8 cellular contexts compared by ENCODE assay signal in the genomic region with DNA sequence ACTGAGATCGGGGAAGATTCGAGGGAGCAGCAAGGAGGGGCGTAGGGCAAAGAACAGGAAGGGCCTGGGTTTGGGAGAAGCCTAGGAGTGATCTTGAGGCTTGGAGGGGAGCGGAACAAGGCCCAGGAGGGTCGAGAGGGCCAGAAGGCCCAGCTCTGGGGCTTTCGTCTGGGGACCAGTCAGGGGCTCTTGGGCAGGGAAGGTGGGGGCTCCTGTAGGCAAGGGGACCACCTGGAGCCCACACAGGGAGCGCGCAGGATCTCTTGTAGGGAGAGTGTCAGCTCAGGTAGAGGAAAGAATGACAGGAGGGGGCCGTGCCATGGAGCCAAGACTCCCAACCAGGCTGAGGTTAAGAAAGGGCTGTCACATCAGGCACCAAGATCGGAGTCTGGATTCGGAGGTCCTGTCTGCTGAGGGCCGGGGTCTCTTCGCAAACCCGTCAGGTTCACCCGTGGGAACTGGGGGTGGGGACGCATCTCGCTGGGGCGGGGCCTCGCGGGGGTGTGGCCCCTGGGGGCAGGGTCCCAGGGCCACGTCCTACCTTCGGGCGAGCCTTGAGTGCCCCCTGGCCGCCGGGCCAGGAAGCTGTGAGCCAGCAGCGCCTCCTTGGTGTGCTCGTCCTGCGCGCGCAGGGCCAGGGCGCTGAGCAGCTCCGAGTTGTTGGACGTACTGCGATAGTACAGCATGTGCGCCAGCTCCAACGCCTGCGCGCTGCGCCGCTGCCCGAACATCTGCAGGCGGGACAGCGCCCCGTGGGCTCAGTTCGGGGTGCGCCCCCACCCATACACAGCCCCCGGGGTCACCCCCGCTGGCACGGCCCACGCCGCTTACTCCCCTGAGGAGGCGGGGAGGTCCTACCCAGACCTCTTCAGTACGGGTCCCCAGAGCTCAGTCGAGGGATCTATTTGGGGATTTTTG. TPM values are rescaled to one million over a fixed set of nuclear protein-coding genes. Genes with fewer than 3 reads are reported as not detected.
DNase-seq lines count a peak whose midpoint lies in the region; ATAC-seq and TF ChIP-seq lines count a peak whose summit lies in the region.

No MANE protein-coding gene starts in this region.

- H3K36me3 ChIP-seq in GM06990 (ENCODE audit: control insufficient read depth, insufficient read depth, low read length) (no peaks in the 10 kb centered on the region), adrenal gland (replicated peaks in 1 of 2) (no peaks in the 10 kb centered on the region), psoas muscle (ENCODE audit: insufficient read depth in 1 of 2, low read depth in 1 of 2) (peaks cover 0 to 6% of the 10 kb centered on the region in 2 donors), urinary bladder (ENCODE audit: insufficient read depth) (no peaks in the 10 kb centered on the region)

- TF ChIP-seq POLR2A in adrenal gland (IDR thresholded peaks at IDR 0.05): peak in 1 of 2 donors; percentile 42

- DNase-seq in GM06990 (ENCODE audit: extremely low read depth, insufficient read length) (peak; percentile 95), HFF-Myc (ENCODE audit: extremely low read depth, low read depth) (no peak), NCI-H1092 treated with DMSO at 0.1 percent for 48 hours (lab: John Stamatoyannopoulos, UW) (peak; percentile 60), T follicular helper cell (ENCODE audit: low read depth) (peak; percentile 92), adrenal gland (peak; percentile 89 to 95 (median 93)), left ventricle myocardium superior (peak; percentile 95), psoas muscle (peak; percentile 91 to 94)

- H3K4me3 ChIP-seq in GM06990 (replicated peaks; ENCODE audit: low read depth, low read length) (peak overlapping the region; percentile 73), HFF-Myc (replicated peaks; ENCODE audit: low read depth, low read length) (peak overlapping the region; percentile 36), adrenal gland (peak overlapping the region in 1 of 4 donors; percentile 44), psoas muscle (peak overlapping the region; percentile 64), urinary bladder (ENCODE audit: low read depth, low read length) (peak overlapping the region; percentile 27)

- intact Hi-C loops in adrenal gland (cut with DNase I) (no loop called here), left ventricle myocardium superior (cut with micrococcal nuclease) (no loop called here), psoas muscle (cut with DNase I) (loop anchor here in 1 of 2 donors (5.0 kb wide), 1 partner anchor 254 kb away; no protein-coding TSS in a partner anchor)

- ATAC-seq in left ventricle myocardium superior: peak; percentile 83
- peak; percentile 29 to 59 (median 46) for ATAC-seq in psoas muscle

- 6 to 14% (median 11%) methylated on average over 9 to 54 of the region's 54 CpGs for WGBS in adrenal gland, 4 donors
- WGBS in psoas muscle, 3 donors: 29 to 39% (median 32%) methylated on average over 48 to 54 of the region's 54 CpGs
- 5% methylated on average over 54 of the region's 54 CpGs for WGBS in urinary bladder

- H3K4me1 ChIP-seq in adrenal gland (replicated peaks in 1 of 2) (peaks cover 9 to 27% of the 10 kb centered on the region in 2 donors), psoas muscle (peaks cover 22% of the 10 kb centered on the region), urinary bladder (ENCODE audit: insufficient read depth) (no peaks in the 10 kb centered on the region)

- H3K27me3 ChIP-seq in GM06990 (replicated peaks; ENCODE audit: control insufficient read depth, insufficient read depth, low read length): no peaks in the 10 kb centered on the region
- H3K27me3 ChIP-seq in adrenal gland: no peaks in the 10 kb centered on the region
- no peaks in the 10 kb centered on the region for H3K27me3 ChIP-seq in psoas muscle (ENCODE audit: insufficient read depth in 3 of 3, low read length in 2 of 3)

- peak overlapping the region; percentile 24 to 84 (median 76) for H3K27ac ChIP-seq in adrenal gland
- H3K27ac ChIP-seq in psoas muscle: peak overlapping the region; percentile 81
- peak overlapping the region; percentile 69 for H3K27ac ChIP-seq in urinary bladder (ENCODE audit: low read depth)

- H3K9me3 ChIP-seq in adrenal gland (replicated peaks in 1 of 3) (no peaks in the 10 kb centered on the region), psoas muscle (peaks cover 2% of the 10 kb centered on the region)

- TF ChIP-seq CTCF in GM06990 (IDR thresholded peaks at IDR 0.05; ENCODE audit: insufficient read depth, low read length, poor library complexity, severe bottlenecking) (peak; percentile 98), HFF-Myc (IDR thresholded peaks at IDR 0.05; ENCODE audit: low read depth, low read length, missing control alignments) (peak; percentile 78), adrenal gland (IDR thresholded peaks at IDR 0.05) (peak; percentile 59 to 86 (median 80)), psoas muscle (IDR thresholded peaks at IDR 0.05) (peak; percentile 61)

RNA-seq across cellular contexts. Expression of a gene that starts 8.4 kb away (rescaled TPM):
- total RNA-seq in adrenal gland (100 to 1,000 TPM in 4 of 8 donors, 10 to 100 TPM in 4; 20.6 to 118 (median 103) TPM), left ventricle myocardium superior (33.8 TPM), psoas muscle (10 to 100 TPM in 3 of 4 donors, 1 to 10 TPM in 1; 8.9 to 15.2 (median 14.1) TPM), urinary bladder (81.3 TPM)
- polyA plus RNA-seq in adrenal gland (100 to 1,000 TPM in 2 of 3 donors, 10 to 100 TPM in 1; 63.9 to 409 (median 315) TPM), psoas muscle (10 to 100 TPM in 2 of 3 donors, 1 to 10 TPM in 1; 8.9 to 13.7 (median 13.6) TPM), urinary bladder (159 TPM)

RNA-seq across cellular contexts. Expression of a gene that starts 30.0 kb away (rescaled TPM):
- total RNA-seq in adrenal gland: 10 to 100 TPM in 6 of 8 donors, 1 to 10 TPM in 2; 3.3 to 26.3 (median 12.7) TPM
- 10 to 100 TPM in 2 of 3 donors, 1 to 10 TPM in 1; 9.6 to 26.5 (median 20.1) TPM for polyA plus RNA-seq in adrenal gland
- 110 TPM for total RNA-seq in left ventricle myocardium superior
- 10 to 100 TPM; 52.0 to 65.1 (median 57.7) TPM for total RNA-seq in psoas muscle
- polyA plus RNA-seq in psoas muscle: 10 to 100 TPM; 17.1 to 41.9 (median 41.5) TPM
- 4.3 TPM for total RNA-seq in urinary bladder
- polyA plus RNA-seq in urinary bladder: 10.2 TPM

RNA-seq across cellular contexts. Expression of a gene that starts 30.4 kb away (rescaled TPM):
- total RNA-seq in adrenal gland: not detected
- polyA plus RNA-seq in adrenal gland: under 1 TPM in 1 of 3 donors, not detected in 2; 0.13 TPM
- not detected for total RNA-seq in left ventricle myocardium superior
- not detected for total RNA-seq in psoas muscle
- polyA plus RNA-seq in psoas muscle: under 1 TPM in 1 of 3 donors, not detected in 2; 0.04 TPM
- not detected for total RNA-seq in urinary bladder
- polyA plus RNA-seq in urinary bladder: not detected

RNA-seq across cellular contexts. Expression of a gene that starts 57.6 kb away (rescaled TPM):
- total RNA-seq in adrenal gland (100 to 1,000 TPM in 7 of 8 donors, 10 to 100 TPM in 1; 67.2 to 201 (median 170) TPM), left ventricle myocardium superior (79.4 TPM), psoas muscle (10 to 100 TPM; 56.5 to 71.0 (median 62.9) TPM), urinary bladder (68.7 TPM)
- polyA plus RNA-seq in adrenal gland (100 to 1,000 TPM; 110 to 146 (median 126) TPM), psoas muscle (10 to 100 TPM; 37.0 to 48.7 (median 40.0) TPM), urinary bladder (144 TPM)

RNA-seq across cellular contexts. Expression of a gene that starts 59.7 kb away (rescaled TPM):
- total RNA-seq in adrenal gland: 1 to 10 TPM in 3 of 8 donors, under 1 TPM in 5; 0.12 to 1.8 (median 0.77) TPM
- polyA plus RNA-seq in adrenal gland: 1 to 10 TPM in 1 of 3 donors, under 1 TPM in 2; 0.11 to 1.0 (median 0.64) TPM
- 0.17 TPM for total RNA-seq in left ventricle myocardium superior
- under 1 TPM; 0.04 to 0.21 (median 0.06) TPM for total RNA-seq in psoas muscle
- polyA plus RNA-seq in psoas muscle: under 1 TPM; 0.03 to 0.07 (median 0.04) TPM
- total RNA-seq in urinary bladder: 1.9 TPM
- polyA plus RNA-seq in urinary bladder: 0.30 TPM
